8 cellular contexts compared by ENCODE assay signal in genomic region chr2:17752892-17753802, GRCh38. TPM values are rescaled to one million over a fixed set of nuclear protein-coding genes. Genes with fewer than 3 reads are reported as not detected.
DNase-seq lines count a peak whose midpoint lies in the region; ATAC-seq lines count a peak whose summit lies in the region.

No MANE protein-coding gene starts in this region.

- peak; percentile 34 for ATAC-seq in GM21360 (IDR thresholded peaks at IDR 0.05; ENCODE audit: unreplicated experiment)

- H3K4me1 ChIP-seq in SJCRH30: peaks cover 27% of the 10 kb centered on the region

- no peaks in the 10 kb centered on the region for H3K27me3 ChIP-seq in SJCRH30

- in situ Hi-C loops in T47D (cut with HindIII; ENCODE audit: low pct_unique_long_range_greater_than_20kb, low sequenced_read_pairs): no loop called here

- no peaks in the 10 kb centered on the region for H3K9me3 ChIP-seq in SJCRH30 (replicated peaks)

- H3K27ac ChIP-seq in SJCRH30: peak overlapping the region; percentile 95

- H3K36me3 ChIP-seq in SJCRH30: peaks cover 9% of the 10 kb centered on the region

- peak; percentile 55 to 84 (median 79) for DNase-seq in NCI-H1417 (lab: John Stamatoyannopoulos, UW)
- DNase-seq in NCI-H1417 treated with DMSO at 0.1 percent for 48 hours (lab: John Stamatoyannopoulos, UW): no peak
- DNase-seq in HK-2 (ENCODE audit: unreplicated experiment): peak; percentile 57
- peak; percentile 84 to 93 for DNase-seq in SJCRH30
- DNase-seq in T47D (ENCODE audit: low read depth in 1 of 2, low spot score in 1 of 2): peak; percentile 41 to 68
- peak; percentile 34 for DNase-seq in iris pigment epithelial cell (ENCODE audit: low read depth)
- peak; percentile 8 to 34 (median 12) for DNase-seq in stimulated activated CD4-positive, alpha-beta T cell treated with anti-CD3 and anti-CD28 coated beads, Interleukin-12 subunit alpha, Interleukin-12 subunit beta, amount 100 ng/mL, for 48 hours (ENCODE audit: low read depth in 2 of 3, low spot score in 1 of 3)

- peak overlapping the region; percentile 99 for H3K4me3 ChIP-seq in SJCRH30

RNA-seq across cellular contexts. Expression of gene SMC6, which starts 0.5 kb away (rescaled TPM):
- total RNA-seq in SJCRH30 (2014; rRNA removed; shearing (Covaris generic)): 55.2 and 75.7 TPM in 2 replicates

RNA-seq across cellular contexts. Expression of gene GEN1, which starts 0.8 kb away (rescaled TPM):
- total RNA-seq in SJCRH30 (2014; rRNA removed; shearing (Covaris generic)): 46.8 and 63.1 TPM in 2 replicates
